ENCODE assay signal across 18 cellular contexts in the genomic region with DNA sequence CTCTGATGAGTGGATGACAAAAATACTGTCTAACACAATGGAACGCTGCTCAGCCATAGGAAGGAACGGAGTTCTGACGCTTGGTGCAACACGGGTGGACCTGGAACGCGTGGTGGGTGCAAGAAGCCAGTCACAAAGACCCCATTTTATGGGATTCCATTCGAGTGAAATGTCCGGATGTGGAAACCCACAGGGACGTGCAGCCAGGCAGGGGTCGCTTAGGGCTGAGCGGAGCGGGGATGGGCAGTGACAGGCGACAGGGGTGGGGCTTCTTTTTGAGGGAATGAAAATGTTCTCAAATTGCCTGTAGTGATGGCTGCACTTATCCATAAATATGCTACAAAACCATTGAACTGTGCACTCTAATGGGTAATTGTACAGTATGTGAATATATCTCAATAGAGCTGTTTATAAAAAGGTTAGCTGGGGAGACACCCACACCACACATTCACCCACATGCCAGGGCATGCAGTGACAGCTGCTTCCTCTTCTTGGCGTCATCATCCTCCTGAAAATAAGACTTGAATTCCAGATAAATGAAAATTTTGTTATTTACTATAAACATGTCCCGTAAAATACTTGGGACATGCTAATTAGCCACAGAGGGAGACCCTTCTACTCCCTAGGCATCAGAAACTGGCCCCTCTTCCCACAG.
"Had no signal": no experiment of that assay in that cellular context is flagged by ENCODE, and none has a peak within 500 bp of the region (broad histone marks: within the 10 kb centered on the region; RNA-seq: fewer than 3 reads in every experiment).

No MANE protein-coding gene starts in this region.

- H2AFZ ChIP-seq: hepatocyte had no signal

- H3K27ac Mint-ChIP-seq: natural killer cell treated with Interleukin-12 subunit alpha and Interleukin-12 subunit beta and Interleukin-15 and Interleukin-18, amount 100 ng/mL, for 72 hours; stimulated activated naive B cell treated with anti-CD40 and anti-IgM and Interleukin-4, amounts not matched to agents 10 μg/mL and 1 μg/mL and 100 μg/mL, for 72 hours had no signal

- H3K4me3 ChIP-seq: adrenal gland, hepatocyte, sigmoid colon, spleen, thoracic aorta, upper lobe of right lung had no signal

- H3K4me2 ChIP-seq: hepatocyte had no signal

- H3K27me3 ChIP-seq: adrenal gland, upper lobe of right lung had no signal

- H3K4me3 Mint-ChIP-seq: natural killer cell treated with Interleukin-12 subunit alpha and Interleukin-12 subunit beta and Interleukin-15 and Interleukin-18, amount 100 ng/mL, for 72 hours; stimulated activated naive B cell treated with anti-CD40 and anti-IgM and Interleukin-4, amounts not matched to agents 10 μg/mL and 1 μg/mL and 100 μg/mL, for 72 hours had no signal

- H3K9me3 Mint-ChIP-seq: activated naive CD4-positive, alpha-beta T cell treated with anti-CD3 and anti-CD28 coated beads, Interleukin-2, amount 50 U/mL, for 72 hours; natural killer cell treated with Interleukin-12 subunit alpha and Interleukin-12 subunit beta and Interleukin-15 and Interleukin-18, amount 100 ng/mL, for 72 hours; stimulated activated naive B cell treated with anti-CD40 and anti-IgM and Interleukin-4, amounts not matched to agents 10 μg/mL and 1 μg/mL and 100 μg/mL, for 72 hours had no signal

- DNase-seq: activated CD4-positive, alpha-beta T cell treated with anti-CD3 and anti-CD28 coated beads for 1 hour; activated CD8-positive, alpha-beta memory T cell treated with anti-CD3 and anti-CD28 coated beads for 24 hours; activated CD8-positive, alpha-beta memory T cell treated with anti-CD3 and anti-CD28 coated beads, Interleukin-2, amount 50 U/mL, for 48 hours; activated gamma-delta T cell; activated T-cell treated with anti-CD3 and anti-CD28 coated beads, Interleukin-2, amount 50 U/mL, for 48 hours; adrenal gland; left cardiac atrium; mesendoderm; sigmoid colon; spleen; stimulated activated naive B cell treated with anti-CD40 and anti-IgM and Interleukin-4, amounts not matched to agents 10 μg/mL and 1 μg/mL and 100 μg/mL, for 72 hours; T-helper 2 cell; WERI-Rb-1 had no signal

- H3K27ac ChIP-seq: adrenal gland, hepatocyte, sigmoid colon, spleen, thoracic aorta, upper lobe of right lung had no signal

- H3K9me3 ChIP-seq: adrenal gland, sigmoid colon, spleen, thoracic aorta, upper lobe of right lung had no signal

- H3K4me1 ChIP-seq: adrenal gland, sigmoid colon, spleen, upper lobe of right lung had no signal

- H3K36me3 Mint-ChIP-seq: activated naive CD4-positive, alpha-beta T cell treated with anti-CD3 and anti-CD28 coated beads, Interleukin-2, amount 50 U/mL, for 72 hours; natural killer cell treated with Interleukin-12 subunit alpha and Interleukin-12 subunit beta and Interleukin-15 and Interleukin-18, amount 100 ng/mL, for 72 hours; stimulated activated naive B cell treated with anti-CD40 and anti-IgM and Interleukin-4, amounts not matched to agents 10 μg/mL and 1 μg/mL and 100 μg/mL, for 72 hours had no signal

- H3K36me3 ChIP-seq: adrenal gland, sigmoid colon, spleen, thoracic aorta, upper lobe of right lung, WERI-Rb-1 had no signal

- H3K79me2 ChIP-seq: hepatocyte had no signal
